Comparison of ENCODE assay signal across 9 cellular contexts in genomic region chr19:40441719-40442253, GRCh38. TPM values are rescaled to one million over a fixed set of nuclear protein-coding genes. Genes with fewer than 3 reads are reported as not detected.
DNase-seq lines count a peak whose midpoint lies in the region; ATAC-seq and TF ChIP-seq lines count a peak whose summit lies in the region.
"Had no signal": no experiment of that assay in that cellular context is flagged by ENCODE, and none has a peak within 500 bp of the region (broad histone marks: within the 10 kb centered on the region; RNA-seq: fewer than 3 reads in every experiment).

No MANE protein-coding gene starts in this region.

- H3K4me1 Mint-ChIP-seq in activated CD8-positive, alpha-beta T cell treated with anti-CD3 and anti-CD28 coated beads, Interleukin-2, amount 10 ng/mL, durations not matched to agents 7 days and 5 days (ENCODE audit: low read depth): peaks cover 18% of the 10 kb centered on the region

- H3K4me3 Mint-ChIP-seq in activated CD8-positive, alpha-beta T cell treated with anti-CD3 and anti-CD28 coated beads, Interleukin-2, amount 10 ng/mL, durations not matched to agents 7 days and 5 days: peak overlapping the region; percentile 98

- CTCF ChIA-PET in activated CD8-positive, alpha-beta T cell treated with anti-CD3 and anti-CD28 coated beads, Interleukin-2, amount 10 ng/mL, durations not matched to agents 7 days and 5 days (lab: Charles Lee): interaction anchor here (0.9 to 3.4 kb wide), 2 partner anchors 23 to 161 kb away, joined by 4 to 30 read pairs; partner anchors contain the start of gene BLVRB

- H3K4me1 ChIP-seq in cardiac muscle cell (ENCODE audit: low read depth): peaks cover 11% of the 10 kb centered on the region
- peaks cover 16% of the 10 kb centered on the region for H3K4me1 ChIP-seq in iPS-15b (ENCODE audit: control insufficient read depth, insufficient read depth, low read length)
- peaks cover 8% of the 10 kb centered on the region for H3K4me1 ChIP-seq in thymus (ENCODE audit: control insufficient read depth, insufficient read depth, low read length)

- DNase-seq in cardiac muscle cell (ENCODE audit: low read depth in 1 of 2, low spot score in 1 of 2) (no peak), left ventricle myocardium superior (no peak), NCI-H2227 (lab: John Stamatoyannopoulos, UW; ENCODE audit: unreplicated experiment) (no peak)
- no peak for DNase-seq in activated CD8-positive, alpha-beta T cell treated with anti-CD3 and anti-CD28 coated beads, Interleukin-2, amount 10 ng/mL, durations not matched to agents 7 days and 5 days
- no peak for DNase-seq in stimulated activated CD4-positive, alpha-beta T cell treated with anti-CD3 and anti-CD28 coated beads, Interleukin-2, amount 100 ng/mL, for 48 hours
- no peak for DNase-seq in stimulated activated CD4-positive, alpha-beta T cell treated with anti-CD3 and anti-CD28 coated beads, Interleukin-4, amount 100 ng/mL, for 24 hours
- DNase-seq: NCI-H1930 had no signal

- 98% methylated on average over 11 of the region's 11 CpGs for WGBS in thymus

- POLR2A ChIA-PET in activated CD8-positive, alpha-beta T cell treated with anti-CD3 and anti-CD28 coated beads, Interleukin-2, amount 10 ng/mL, durations not matched to agents 7 days and 5 days (lab: Charles Lee): interaction anchor here (3.4 to 4.3 kb wide), 2 partner anchors 15 to 21 kb away, joined by 24 to 29 read pairs; partner anchors contain the start of gene SERTAD1

- TF ChIP-seq CTCF in cardiac muscle cell (IDR thresholded peaks at IDR 0.05; ENCODE audit: low read depth, low read length): no peak

- H3K4me3 ChIP-seq in cardiac muscle cell (no peak overlapping the region), iPS-15b (ENCODE audit: low read depth, low read length) (peak overlapping the region; percentile 79), thymus (ENCODE audit: low read length) (peak overlapping the region; percentile 9)

- intact Hi-C loops in left ventricle myocardium superior (cut with micrococcal nuclease): no loop called here

- H3K9me3 ChIP-seq in cardiac muscle cell (ENCODE audit: low read depth) (no peaks in the 10 kb centered on the region), iPS-15b (ENCODE audit: control insufficient read depth, insufficient read depth, low read length) (no peaks in the 10 kb centered on the region), thymus (ENCODE audit: control insufficient read depth) (no peaks in the 10 kb centered on the region)

- H3K36me3 ChIP-seq in cardiac muscle cell (peaks cover 20% of the 10 kb centered on the region), iPS-15b (ENCODE audit: control insufficient read depth, insufficient read depth, low read length) (peaks cover 14% of the 10 kb centered on the region), thymus (ENCODE audit: control insufficient read depth, insufficient read depth) (peaks cover 19% of the 10 kb centered on the region)

- H3K9ac ChIP-seq in iPS-15b (ENCODE audit: low read depth, low read length): no peak overlapping the region

- H3K27me3 Mint-ChIP-seq in activated CD8-positive, alpha-beta T cell treated with anti-CD3 and anti-CD28 coated beads, Interleukin-2, amount 10 ng/mL, durations not matched to agents 7 days and 5 days (ENCODE audit: low read depth): no peaks in the 10 kb centered on the region

- H3K27ac Mint-ChIP-seq in activated CD8-positive, alpha-beta T cell treated with anti-CD3 and anti-CD28 coated beads, Interleukin-2, amount 10 ng/mL, durations not matched to agents 7 days and 5 days: peak overlapping the region; percentile 98

- no peaks in the 10 kb centered on the region for H3K9me3 Mint-ChIP-seq in activated CD8-positive, alpha-beta T cell treated with anti-CD3 and anti-CD28 coated beads, Interleukin-2, amount 10 ng/mL, durations not matched to agents 7 days and 5 days (ENCODE audit: insufficient read depth)

- peaks cover 16% of the 10 kb centered on the region for H3K36me3 Mint-ChIP-seq in activated CD8-positive, alpha-beta T cell treated with anti-CD3 and anti-CD28 coated beads, Interleukin-2, amount 10 ng/mL, durations not matched to agents 7 days and 5 days (ENCODE audit: low read depth)

- H3K27me3 ChIP-seq in cardiac muscle cell: no peaks in the 10 kb centered on the region
- no peaks in the 10 kb centered on the region for H3K27me3 ChIP-seq in iPS-15b (ENCODE audit: control insufficient read depth, insufficient read depth, low read length)
- H3K27me3 ChIP-seq in thymus (ENCODE audit: control insufficient read depth, insufficient read depth): no peaks in the 10 kb centered on the region

- no peak for ATAC-seq in left ventricle myocardium superior
- no peak for ATAC-seq in activated CD8-positive, alpha-beta T cell treated with anti-CD3 and anti-CD28 coated beads, Interleukin-2, amount 10 ng/mL, durations not matched to agents 7 days and 5 days

- H3K27ac ChIP-seq in cardiac muscle cell (peak overlapping the region; percentile 81), thymus (ENCODE audit: low read depth) (no peak overlapping the region)

RNA-seq across cellular contexts. Expression of gene SERTAD3, which starts 2.3 kb away (rescaled TPM):
- total RNA-seq in cardiac muscle cell (44.4 and 58.6 TPM in 2 replicates), left ventricle myocardium superior (23.4 TPM)
- polyA plus RNA-seq in cardiac muscle cell (66.2 and 73.8 TPM in 2 replicates), thymus (35.2 TPM)
- total RNA-seq in activated CD8-positive, alpha-beta T cell treated with anti-CD3 and anti-CD28 coated beads, Interleukin-2, amount 10 ng/mL, durations not matched to agents 7 days and 5 days: 10 to 100 TPM; 10.0 to 11.9 TPM

RNA-seq across cellular contexts. Expression of gene SERTAD1, which starts 16.0 kb away (rescaled TPM):
- total RNA-seq in cardiac muscle cell (14.4 and 18.8 TPM in 2 replicates), left ventricle myocardium superior (8.9 TPM)
- polyA plus RNA-seq in cardiac muscle cell (18.2 and 19.5 TPM in 2 replicates), thymus (15.4 TPM)
- total RNA-seq in activated CD8-positive, alpha-beta T cell treated with anti-CD3 and anti-CD28 coated beads, Interleukin-2, amount 10 ng/mL, durations not matched to agents 7 days and 5 days: 10 to 100 TPM in 1 of 2 experiments, 1 to 10 TPM in 1; 9.3 to 10.1 TPM

RNA-seq across cellular contexts. Expression of gene BLVRB, which starts 23.8 kb away (rescaled TPM):
- total RNA-seq in cardiac muscle cell (56.7 and 93.8 TPM in 2 replicates), left ventricle myocardium superior (120 TPM)
- polyA plus RNA-seq in cardiac muscle cell (61.5 and 77.0 TPM in 2 replicates), thymus (88.8 TPM)
- 10 to 100 TPM; 15.1 to 16.5 TPM for total RNA-seq in activated CD8-positive, alpha-beta T cell treated with anti-CD3 and anti-CD28 coated beads, Interleukin-2, amount 10 ng/mL, durations not matched to agents 7 days and 5 days

RNA-seq across cellular contexts. Expression of gene SPTBN4, which starts 25.0 kb away (rescaled TPM):
- total RNA-seq in cardiac muscle cell (2.3 and 5.5 TPM in 2 replicates), left ventricle myocardium superior (4.8 TPM)
- polyA plus RNA-seq in cardiac muscle cell (0.32 and 4.6 TPM in 2 replicates), thymus (0.73 TPM)
- total RNA-seq in activated CD8-positive, alpha-beta T cell treated with anti-CD3 and anti-CD28 coated beads, Interleukin-2, amount 10 ng/mL, durations not matched to agents 7 days and 5 days: under 1 TPM in 1 of 2 experiments, not detected in 1; 0.47 TPM

RNA-seq across cellular contexts. Expression of gene PRX, which starts 28.6 kb away (rescaled TPM):
- total RNA-seq in cardiac muscle cell (4.3 and 9.1 TPM in 2 replicates), left ventricle myocardium superior (4.1 TPM)
- polyA plus RNA-seq in cardiac muscle cell (2.3 and 4.1 TPM in 2 replicates), thymus (1.7 TPM)
- 1 to 10 TPM in 1 of 2 experiments, under 1 TPM in 1; 0.84 to 1.1 TPM for total RNA-seq in activated CD8-positive, alpha-beta T cell treated with anti-CD3 and anti-CD28 coated beads, Interleukin-2, amount 10 ng/mL, durations not matched to agents 7 days and 5 days
